ENCODE assay signal across 8 cellular contexts in genomic region chrX:119235872-119236598, GRCh38. TPM values are rescaled to one million over a fixed set of nuclear protein-coding genes. Genes with fewer than 3 reads are reported as not detected.
DNase-seq lines count a peak whose midpoint lies in the region; ATAC-seq and TF ChIP-seq lines count a peak whose summit lies in the region.

Gene PGRMC1, plus strand, starts transcription at chrX:119236285. Its CDS starts 79 bp downstream, at chrX:119236364.

- TF ChIP-seq CTCF in Peyer's patch (IDR thresholded peaks at IDR 0.05), result no peak

- peak within 1 kb of the TSS; percentile 65 to 95 (median 88) for H3K4me3 Mint-ChIP-seq in naive B cell
- peak within 1 kb of the TSS; percentile 80 for H3K4me3 Mint-ChIP-seq in stimulated activated memory B cell treated with anti-CD40 and anti-IgM and Interleukin-4, amounts not matched to agents 10 μg/mL and 1 μg/mL and 100 μg/mL, for 72 hours

- no peaks in the 10 kb centered on the region for H3K9me3 Mint-ChIP-seq in naive B cell
- no peaks in the 10 kb centered on the region for H3K9me3 Mint-ChIP-seq in stimulated activated memory B cell treated with anti-CD40 and anti-IgM and Interleukin-4, amounts not matched to agents 10 μg/mL and 1 μg/mL and 100 μg/mL, for 72 hours

- DNase-seq in DMS 273 treated with DMSO at 0.1 percent for 48 hours (lab: John Stamatoyannopoulos, UW) (peak; percentile 40), Peyer's patch (peak; percentile 76 to 89 (median 87)), activated T-helper 1 cell treated with Interleukin-2 at 50 U/mL for 16 hours (ENCODE audit: low read depth) (peak; percentile 70), fibroblast of gingiva (ENCODE audit: low read depth) (peak; percentile 84), naive B cell (peak; percentile 77)

- H3K4me3 ChIP-seq in HUES64 (ENCODE audit: low read length) (peak within 1 kb of the TSS; percentile 77), Peyer's patch (peak within 1 kb of the TSS; percentile 55 to 90 (median 69))

- peak within 1 kb of the TSS; percentile 92 for H3K9ac ChIP-seq in HUES64 (ENCODE audit: low read depth, low read length)

- H3K27me3 Mint-ChIP-seq in naive B cell, result peaks cover 5 to 10% (median 5%) of the 10 kb centered on the region in 3 donors
- no peaks in the 10 kb centered on the region for H3K27me3 Mint-ChIP-seq in stimulated activated memory B cell treated with anti-CD40 and anti-IgM and Interleukin-4, amounts not matched to agents 10 μg/mL and 1 μg/mL and 100 μg/mL, for 72 hours

- H3K27me3 ChIP-seq in HUES64 (ENCODE audit: insufficient read depth, low read length) (no peaks in the 10 kb centered on the region), Peyer's patch (no peaks in the 10 kb centered on the region)

- H3K4me1 ChIP-seq in HUES64 (ENCODE audit: insufficient read depth, low read length) (peaks cover 36% of the 10 kb centered on the region), Peyer's patch (peaks cover 0 to 12% (median 0%) of the 10 kb centered on the region in 4 donors)

- peak; percentile 74 to 84 for TF ChIP-seq POLR2A in Peyer's patch (IDR thresholded peaks at IDR 0.05)

- H3K4me1 Mint-ChIP-seq in naive B cell, result peaks cover 11 to 16% (median 12%) of the 10 kb centered on the region in 3 donors
- peaks cover 20% of the 10 kb centered on the region for H3K4me1 Mint-ChIP-seq in stimulated activated memory B cell treated with anti-CD40 and anti-IgM and Interleukin-4, amounts not matched to agents 10 μg/mL and 1 μg/mL and 100 μg/mL, for 72 hours

- H3K27ac Mint-ChIP-seq in naive B cell, result peak within 1 kb of the TSS; percentile 17 to 92 (median 67)
- peak within 1 kb of the TSS; percentile 68 for H3K27ac Mint-ChIP-seq in stimulated activated memory B cell treated with anti-CD40 and anti-IgM and Interleukin-4, amounts not matched to agents 10 μg/mL and 1 μg/mL and 100 μg/mL, for 72 hours

- H3K36me3 ChIP-seq in HUES64 (ENCODE audit: insufficient read depth, low read length) (peaks cover 26% of the 10 kb centered on the region), Peyer's patch (no peaks in the 10 kb centered on the region)

- under 1% methylated on average over 77 of the region's 77 CpGs for WGBS in HUES64

- H3K36me3 Mint-ChIP-seq in naive B cell, result no peaks in the 10 kb centered on the region
- H3K36me3 Mint-ChIP-seq in stimulated activated memory B cell treated with anti-CD40 and anti-IgM and Interleukin-4, amounts not matched to agents 10 μg/mL and 1 μg/mL and 100 μg/mL, for 72 hours, result no peaks in the 10 kb centered on the region

- H3K9me3 ChIP-seq in HUES64 (ENCODE audit: insufficient read depth, low read depth, low read length) (no peaks in the 10 kb centered on the region), Peyer's patch (no peaks in the 10 kb centered on the region)

- ATAC-seq in GM21447 (IDR thresholded peaks at IDR 0.05; ENCODE audit: unreplicated experiment) (peak; percentile 87), naive B cell (ENCODE audit: low read depth in 2 of 2) (peak; percentile 91 to 93)
- peak; percentile 99 for ATAC-seq in stimulated activated memory B cell treated with anti-CD40 and anti-IgM and Interleukin-4, amounts not matched to agents 10 μg/mL and 1 μg/mL and 100 μg/mL, for 72 hours

- H3K27ac ChIP-seq in HUES64 (ENCODE audit: low read depth, low read length) (peak within 1 kb of the TSS; percentile 95), Peyer's patch (peak within 1 kb of the TSS; percentile 80 to 91 (median 86))

RNA-seq across cellular contexts. Expression of gene PGRMC1, which starts in this region (rescaled TPM):
- polyA plus RNA-seq in HUES64 (2013, experiment 1 of 2), result 248 TPM
- polyA plus RNA-seq in HUES64 (2013, experiment 2 of 2), result 252 TPM
- 100 to 1,000 TPM in 3 of 4 donors, 10 to 100 TPM in 1; 47.9 to 242 (median 118) TPM for total RNA-seq in Peyer's patch
- 10 to 100 TPM in 4 of 6 donors, 1 to 10 TPM in 2; 7.1 to 14.9 (median 10.8) TPM for polyA plus RNA-seq in naive B cell (ENCODE audit: low read depth in 6 of 6)

Comparison
In these comparisons a context has a peak if more than half of its experiments do, and no peak if none do; other contexts are left out.
1. Peak in every context shown above with its lines: DNase-seq, ATAC-seq, H3K4me3 ChIP-seq and H3K27ac ChIP-seq.